ENCODE assay signal across 16 cellular contexts in genomic region chr3:171354706-171355582, GRCh38.
DNase-seq lines count a peak whose midpoint lies in the region; ATAC-seq, FAIRE-seq and TF ChIP-seq lines count a peak whose summit lies in the region.
"Had no signal": no experiment of that assay in that cellular context is flagged by ENCODE, and none has a peak within 500 bp of the region (broad histone marks: within the 10 kb centered on the region; RNA-seq: fewer than 3 reads in every experiment).

No MANE protein-coding gene starts in this region.

- no peaks in the 10 kb centered on the region for H3K9me3 ChIP-seq in right lobe of liver
- no peaks in the 10 kb centered on the region for H3K9me3 ChIP-seq in HepG2 (ENCODE audit: low read length)
- no peaks in the 10 kb centered on the region for H3K9me3 ChIP-seq in upper lobe of right lung
- H3K9me3 ChIP-seq: thoracic aorta had no signal

- in situ Hi-C loops in HepG2 (cut with HindIII; ENCODE audit: extremely low pct_ligation_motif_present, low pct_unique_long_range_greater_than_20kb), result no loop called here

- H4K20me1 ChIP-seq in HepG2 (ENCODE audit: insufficient read depth, low read length), result no peaks in the 10 kb centered on the region

- no peak overlapping the region for H3K4me3 ChIP-seq in right lobe of liver
- no peak overlapping the region for H3K4me3 ChIP-seq in HepG2 (replicated peaks in 1 of 3; ENCODE audit: insufficient read depth in 1 of 3, low read depth in 2 of 3, low read length in 3 of 3)
- H3K4me3 ChIP-seq in upper lobe of right lung, result no peak overlapping the region
- H3K4me3 ChIP-seq: thoracic aorta had no signal

- 93% methylated on average over 4 of the region's 4 CpGs for WGBS in right lobe of liver (ENCODE audit: insufficient coverage, low coverage, low lambda C conversion rate, missing lambda C conversion rate)
- WGBS in HepG2 (ENCODE audit: low lambda C conversion rate), result 25% methylated on average over 4 of the region's 4 CpGs

- TF ChIP-seq EP300 in HepG2 (IDR thresholded peaks at IDR 0.05; ENCODE audit: low read depth in 2 of 2, low read length in 2 of 2) (no peak), HepG2 (CRISPR knock-in tag; IDR thresholded peaks at IDR 0.05; ENCODE audit: borderline replicate concordance) (no peak)

- no peak overlapping the region for H2AFZ ChIP-seq in HepG2 (ENCODE audit: low read length)

- CTCF ChIA-PET in HepG2 (lab: Yijun Ruan, JAX; ENCODE audit: low intra/inter-chr PET ratio, low total read pairs), result no interaction called here

- ATAC-seq in right lobe of liver (no peak), HepG2 (no peak), upper lobe of right lung (peak; percentile 90)
- ATAC-seq: activated naive CD4-positive, alpha-beta T cell treated with anti-CD3 and anti-CD28 coated beads, Interleukin-2, amount 50 U/mL, for 72 hours had no signal

- no peaks in the 10 kb centered on the region for H3K79me2 ChIP-seq in HepG2 (ENCODE audit: insufficient read depth, low read length)

- no peak for TF ChIP-seq CTCF in right lobe of liver (IDR thresholded peaks at IDR 0.05)
- TF ChIP-seq CTCF in HepG2 (CRISPR knock-in tag; IDR thresholded peaks at IDR 0.05), result no peak
- TF ChIP-seq CTCF in upper lobe of right lung (IDR thresholded peaks at IDR 0.05), result no peak

- H3K4me1 ChIP-seq in right lobe of liver, result peaks cover 0 to 45% (median 7%) of the 10 kb centered on the region in 4 donors
- H3K4me1 ChIP-seq in HepG2 (ENCODE audit: insufficient read depth, low read length), result peaks cover 12% of the 10 kb centered on the region
- peaks cover 3% of the 10 kb centered on the region for H3K4me1 ChIP-seq in upper lobe of right lung

- peak overlapping the region in 2 of 3 donors; percentile 68 to 69 for H3K27ac ChIP-seq in right lobe of liver
- no peak overlapping the region for H3K27ac ChIP-seq in HepG2 (ENCODE audit: extremely low read length, insufficient read depth, low read length)
- H3K27ac ChIP-seq in angular gyrus (ENCODE audit: low read depth, low read length), result peak overlapping the region; percentile 79
- peak overlapping the region; percentile 73 for H3K27ac ChIP-seq in upper lobe of right lung
- H3K27ac ChIP-seq: thoracic aorta had no signal

- H3K27me3 ChIP-seq in right lobe of liver (no peaks in the 10 kb centered on the region), HepG2 (ENCODE audit: control insufficient read depth in 1 of 2, insufficient read depth in 2 of 2, low read length in 2 of 2) (no peaks in the 10 kb centered on the region), upper lobe of right lung (no peaks in the 10 kb centered on the region)

- no peak overlapping the region for H3K9ac ChIP-seq in HepG2 (ENCODE audit: insufficient read depth, low read depth, low read length)

- no TSS peak for BruUV-seq in HepG2 (replicated peaks; lab: Mats Ljungman, UMichigan)

- no peak for TF ChIP-seq POLR2A in right lobe of liver (IDR thresholded peaks at IDR 0.05)
- no peak for TF ChIP-seq POLR2A in HepG2 (IDR thresholded peaks at IDR 0.05; ENCODE audit: insufficient read depth in 1 of 2, low read depth in 2 of 2, low read length in 2 of 2)

- DNase-seq in right lobe of liver (no peak), HepG2 (ENCODE audit: low spot score) (no peak), kidney glomerular epithelial cell (lab: John Stamatoyannopoulos, UW) (peak; percentile 22), upper lobe of right lung (peak; percentile 58), EL (no peak), GM19238 (ENCODE audit: insufficient read length, low spot score) (no peak), DMS79 treated with DMSO at 0.1 percent for 48 hours (lab: John Stamatoyannopoulos, UW) (no peak)
- DNase-seq: DMS 273 treated with DMSO at 0.1 percent for 48 hours; NCI-H187 treated with DMSO at 0.1 percent for 48 hours; NCI-H774; nucleus accumbens; SHP77 treated with DMSO at 0.1 percent for 48 hours; stimulated activated CD4-positive, alpha-beta T cell treated with anti-CD3 and anti-CD28 coated beads, Interleukin-12 subunit alpha, Interleukin-12 subunit beta, amount 100 ng/mL, for 4 hours had no signal

- intact Hi-C loops in right lobe of liver (cut with DNase I) (no loop called here), HepG2 (cut with micrococcal nuclease; ENCODE audit: unreplicated experiment) (no loop called here), upper lobe of right lung (cut with DNase I) (no loop called here)

- no peak for FAIRE-seq in HepG2 (lab: Jason Lieb, UNC)

- POLR2A ChIA-PET in HepG2 (lab: Yijun Ruan, JAX), result no interaction called here

- H3K36me3 ChIP-seq in right lobe of liver, result no peaks in the 10 kb centered on the region
- H3K36me3 ChIP-seq in HepG2 (replicated peaks in 1 of 2; ENCODE audit: control insufficient read depth in 1 of 2, insufficient read depth in 2 of 2, low read length in 2 of 2), result no peaks in the 10 kb centered on the region
- no peaks in the 10 kb centered on the region for H3K36me3 ChIP-seq in upper lobe of right lung
- H3K36me3 ChIP-seq: thoracic aorta had no signal

- TF ChIP-seq RAD21 in HepG2 (CRISPR knock-in tag; IDR thresholded peaks at IDR 0.05), result no peak

- H3K4me2 ChIP-seq in HepG2 (ENCODE audit: low read depth, low read length), result no peak overlapping the region

TF ChIP-seq in HepG2, 621 proteins besides CTCF, POLR2A, EP300 and RAD21 (continues in another document):
- TF ChIP-seq NFATC3 (CRISPR knock-in tag; IDR thresholded peaks at IDR 0.05), result no peak
- no peak for TF ChIP-seq XBP1 (CRISPR knock-in tag; IDR thresholded peaks at IDR 0.05)
- TF ChIP-seq ZZZ3 (CRISPR knock-in tag; IDR thresholded peaks at IDR 0.05; ENCODE audit: borderline replicate concordance), result no peak
- TF ChIP-seq, protein P1, sequence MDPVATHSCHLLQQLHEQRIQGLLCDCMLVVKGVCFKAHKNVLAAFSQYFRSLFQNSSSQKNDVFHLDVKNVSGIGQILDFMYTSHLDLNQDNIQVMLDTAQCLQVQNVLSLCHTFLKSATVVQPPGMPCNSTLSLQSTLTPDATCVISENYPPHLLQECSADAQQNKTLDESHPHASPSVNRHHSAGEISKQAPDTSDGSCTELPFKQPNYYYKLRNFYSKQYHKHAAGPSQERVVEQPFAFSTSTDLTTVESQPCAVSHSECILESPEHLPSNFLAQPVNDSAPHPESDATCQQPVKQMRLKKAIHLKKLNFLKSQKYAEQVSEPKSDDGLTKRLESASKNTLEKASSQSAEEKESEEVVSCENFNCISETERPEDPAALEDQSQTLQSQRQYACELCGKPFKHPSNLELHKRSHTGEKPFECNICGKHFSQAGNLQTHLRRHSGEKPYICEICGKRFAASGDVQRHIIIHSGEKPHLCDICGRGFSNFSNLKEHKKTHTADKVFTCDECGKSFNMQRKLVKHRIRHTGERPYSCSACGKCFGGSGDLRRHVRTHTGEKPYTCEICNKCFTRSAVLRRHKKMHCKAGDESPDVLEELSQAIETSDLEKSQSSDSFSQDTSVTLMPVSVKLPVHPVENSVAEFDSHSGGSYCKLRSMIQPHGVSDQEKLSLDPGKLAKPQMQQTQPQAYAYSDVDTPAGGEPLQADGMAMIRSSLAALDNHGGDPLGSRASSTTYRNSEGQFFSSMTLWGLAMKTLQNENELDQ (CRISPR knock-in tag; IDR thresholded peaks at IDR 0.05; ENCODE audit: borderline replicate concordance), result no peak
- TF ChIP-seq, protein P2, sequence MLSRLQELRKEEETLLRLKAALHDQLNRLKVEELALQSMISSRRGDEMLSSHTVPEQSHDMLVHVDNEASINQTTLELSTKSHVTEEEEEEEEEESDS (CRISPR knock-in tag; IDR thresholded peaks at IDR 0.05; ENCODE audit: borderline replicate concordance), result no peak
- TF ChIP-seq MYNN (CRISPR knock-in tag; IDR thresholded peaks at IDR 0.05; ENCODE audit: low read depth), result no peak
- TF ChIP-seq ZBTB20 (CRISPR knock-in tag; IDR thresholded peaks at IDR 0.05; ENCODE audit: borderline replicate concordance, low read depth), result no peak
- TF ChIP-seq, protein P3, sequence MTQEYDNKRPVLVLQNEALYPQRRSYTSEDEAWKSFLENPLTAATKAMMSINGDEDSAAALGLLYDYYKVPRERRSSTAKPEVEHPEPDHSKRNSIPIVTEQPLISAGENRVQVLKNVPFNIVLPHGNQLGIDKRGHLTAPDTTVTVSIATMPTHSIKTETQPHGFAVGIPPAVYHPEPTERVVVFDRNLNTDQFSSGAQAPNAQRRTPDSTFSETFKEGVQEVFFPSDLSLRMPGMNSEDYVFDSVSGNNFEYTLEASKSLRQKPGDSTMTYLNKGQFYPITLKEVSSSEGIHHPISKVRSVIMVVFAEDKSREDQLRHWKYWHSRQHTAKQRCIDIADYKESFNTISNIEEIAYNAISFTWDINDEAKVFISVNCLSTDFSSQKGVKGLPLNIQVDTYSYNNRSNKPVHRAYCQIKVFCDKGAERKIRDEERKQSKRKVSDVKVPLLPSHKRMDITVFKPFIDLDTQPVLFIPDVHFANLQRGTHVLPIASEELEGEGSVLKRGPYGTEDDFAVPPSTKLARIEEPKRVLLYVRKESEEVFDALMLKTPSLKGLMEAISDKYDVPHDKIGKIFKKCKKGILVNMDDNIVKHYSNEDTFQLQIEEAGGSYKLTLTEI (CRISPR knock-in tag; conservative IDR thresholded peaks at IDR 0.05), result no peak
- TF ChIP-seq UBTF (CRISPR knock-in tag; IDR thresholded peaks at IDR 0.05), result no peak
- no peak for TF ChIP-seq ZNF253 (CRISPR knock-in tag; IDR thresholded peaks at IDR 0.05; ENCODE audit: borderline replicate concordance)

Comparison
In these comparisons a context has a peak if more than half of its experiments do, and no peak if none do; other contexts are left out.
1. DNase-seq: peak in kidney glomerular epithelial cell (single experiment) and upper lobe of right lung (single experiment); none in right lobe of liver (0 of 3), HepG2 (single experiment), EL (single experiment), GM19238 (single experiment) and DMS79 treated with DMSO at 0.1 percent for 48 hours (single experiment).